ENCODE assay signal across 1 cellular context in the genomic region with DNA sequence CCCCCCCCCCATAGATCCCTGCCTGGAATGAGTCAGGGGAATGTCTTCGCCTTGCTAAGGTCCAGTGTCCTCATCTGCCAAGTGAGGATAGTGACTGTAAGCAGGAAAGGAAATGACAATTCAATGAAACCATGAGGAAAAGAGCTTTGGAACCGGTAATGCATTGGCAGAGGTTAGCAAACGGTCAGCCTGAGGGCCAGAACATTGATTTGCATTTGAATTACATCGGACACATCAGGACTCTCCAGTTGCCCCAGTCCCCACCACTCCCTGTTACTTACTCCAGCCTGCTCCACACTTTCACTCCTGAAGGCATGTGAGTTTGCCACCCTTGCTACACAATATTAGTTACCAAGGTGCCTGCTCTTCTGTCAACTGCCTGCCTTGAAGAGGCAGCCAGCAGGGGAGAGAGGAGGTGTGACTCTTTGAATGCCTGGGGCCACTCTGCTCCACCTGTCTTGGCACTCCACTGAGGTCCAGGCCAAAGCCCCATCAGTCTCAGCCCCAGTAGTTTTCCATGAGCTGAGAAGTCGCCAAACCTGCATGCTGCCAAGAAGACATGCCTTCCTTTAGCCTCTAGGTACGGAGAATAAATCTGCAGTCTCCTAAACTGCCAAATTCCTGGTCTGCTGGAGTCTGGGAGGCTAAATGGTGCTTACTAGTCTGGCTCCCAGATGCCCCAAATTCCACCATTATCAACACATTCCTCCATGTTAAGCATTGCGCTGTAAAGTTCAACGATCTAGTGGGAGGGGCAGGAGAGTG.
A peak's percentile ranks its signal among the peaks of the same experiment; 100 is the strongest.
TF ChIP-seq lines count a peak whose summit lies in the region.

No MANE protein-coding gene starts in this region.

TF ChIP-seq in Ishikawa, 13 proteins besides CTCF, POLR2A, EP300 and RAD21 (continued from another document):
- TF ChIP-seq, protein P1, sequence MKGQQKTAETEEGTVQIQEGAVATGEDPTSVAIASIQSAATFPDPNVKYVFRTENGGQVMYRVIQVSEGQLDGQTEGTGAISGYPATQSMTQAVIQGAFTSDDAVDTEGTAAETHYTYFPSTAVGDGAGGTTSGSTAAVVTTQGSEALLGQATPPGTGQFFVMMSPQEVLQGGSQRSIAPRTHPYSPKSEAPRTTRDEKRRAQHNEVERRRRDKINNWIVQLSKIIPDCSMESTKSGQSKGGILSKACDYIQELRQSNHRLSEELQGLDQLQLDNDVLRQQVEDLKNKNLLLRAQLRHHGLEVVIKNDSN (IDR thresholded peaks at IDR 0.05), result no peak
- TF ChIP-seq TAF1 (IDR thresholded peaks at IDR 0.05; ENCODE audit: low read depth), result no peak
- TF ChIP-seq NFIC (IDR thresholded peaks at IDR 0.05), result peak; percentile 84
- peak; percentile 14; the same call in 1 of the 2 replicates for TF ChIP-seq CEBPB (IDR thresholded peaks at IDR 0.05)
- TF ChIP-seq CREB1 (IDR thresholded peaks at IDR 0.05; ENCODE audit: low read depth), result no peak
